1 cellular context compared by ENCODE assay signal in the genomic region with DNA sequence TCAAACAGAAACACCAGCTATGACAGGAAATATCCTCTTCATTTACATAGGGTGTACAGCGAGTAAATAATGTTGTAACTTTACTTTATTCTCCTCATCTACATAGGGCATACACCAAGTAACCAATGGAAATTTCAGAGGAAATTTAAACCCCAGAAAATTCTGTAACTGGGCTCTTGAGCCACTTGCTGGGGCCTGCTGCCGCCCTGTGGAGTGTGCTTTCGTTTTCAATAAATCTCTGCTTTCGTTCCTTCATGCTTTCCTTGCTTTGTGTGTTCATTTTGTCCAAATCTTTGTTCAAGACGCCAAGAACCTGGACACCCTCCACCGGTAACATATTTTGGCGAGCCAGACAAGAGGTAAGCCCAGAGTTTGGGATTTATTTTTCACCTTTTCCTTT.
TF ChIP-seq lines count a peak whose summit lies in the region.

No MANE protein-coding gene starts in this region.

TF ChIP-seq in SK-N-SH treated with all-trans-retinoic acid at 6 μM for 48 hours, 23 proteins besides CTCF, POLR2A, EP300 and RAD21 (continued from another document):
- TF ChIP-seq GLIS3 (CRISPR knock-in tag; IDR thresholded peaks at IDR 0.05) (no peak), ARNTL (CRISPR knock-in tag; IDR thresholded peaks at IDR 0.05; ENCODE audit: borderline replicate concordance, low read depth) (no peak), TCF4 (CRISPR knock-in tag; IDR thresholded peaks at IDR 0.05; ENCODE audit: borderline replicate concordance) (no peak), PATZ1 (CRISPR knock-in tag; IDR thresholded peaks at IDR 0.05; ENCODE audit: borderline replicate concordance) (no peak), PPARA (CRISPR knock-in tag; IDR thresholded peaks at IDR 0.05; ENCODE audit: borderline replicate concordance) (no peak), POU6F1 (CRISPR knock-in tag; IDR thresholded peaks at IDR 0.05; ENCODE audit: borderline replicate concordance, low read depth) (no peak), TSHZ2 (CRISPR knock-in tag; IDR thresholded peaks at IDR 0.05) (no peak)
- TF ChIP-seq, protein P1, sequence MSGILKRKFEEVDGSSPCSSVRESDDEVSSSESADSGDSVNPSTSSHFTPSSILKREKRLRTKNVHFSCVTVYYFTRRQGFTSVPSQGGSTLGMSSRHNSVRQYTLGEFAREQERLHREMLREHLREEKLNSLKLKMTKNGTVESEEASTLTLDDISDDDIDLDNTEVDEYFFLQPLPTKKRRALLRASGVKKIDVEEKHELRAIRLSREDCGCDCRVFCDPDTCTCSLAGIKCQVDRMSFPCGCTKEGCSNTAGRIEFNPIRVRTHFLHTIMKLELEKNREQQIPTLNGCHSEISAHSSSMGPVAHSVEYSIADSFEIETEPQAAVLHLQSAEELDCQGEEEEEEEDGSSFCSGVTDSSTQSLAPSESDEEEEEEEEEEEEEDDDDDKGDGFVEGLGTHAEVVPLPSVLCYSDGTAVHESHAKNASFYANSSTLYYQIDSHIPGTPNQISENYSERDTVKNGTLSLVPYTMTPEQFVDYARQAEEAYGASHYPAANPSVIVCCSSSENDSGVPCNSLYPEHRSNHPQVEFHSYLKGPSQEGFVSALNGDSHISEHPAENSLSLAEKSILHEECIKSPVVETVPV (CRISPR knock-in tag; IDR thresholded peaks at IDR 0.05), result no peak
